ENCODE assay signal across 21 cellular contexts in the genomic region with DNA sequence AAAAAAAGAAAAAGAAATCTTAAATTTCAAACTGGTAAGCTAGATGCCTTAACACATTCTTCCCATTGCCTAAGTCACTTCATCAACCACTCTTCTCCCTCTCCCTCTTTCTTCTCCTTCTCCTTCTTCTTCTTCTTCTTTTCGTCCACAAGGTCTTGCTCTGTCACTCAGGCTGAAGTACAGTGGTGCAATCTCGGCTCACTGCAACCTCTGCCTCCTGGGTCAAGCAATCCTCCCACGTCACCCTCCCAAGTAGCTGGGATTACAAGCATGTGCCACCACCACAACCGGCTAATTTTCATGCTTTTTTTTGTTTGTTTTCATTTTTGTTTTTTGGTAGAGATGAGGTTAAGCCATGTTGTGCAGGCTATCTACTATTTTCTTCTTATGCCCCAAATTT.
"Had no signal": no experiment of that assay in that cellular context is flagged by ENCODE, and none has a peak within 500 bp of the region (broad histone marks: within the 10 kb centered on the region; RNA-seq: fewer than 3 reads in every experiment).

No MANE protein-coding gene starts in this region.

- H3K4me1 Mint-ChIP-seq: T-cell had no signal

- H3K36me3 ChIP-seq: MG63, Peyer's patch, SJCRH30 had no signal

- H3K27me3 ChIP-seq: MG63, Peyer's patch, SJCRH30 had no signal

- H3K9me3 ChIP-seq: MG63, Peyer's patch, SJCRH30 had no signal

- DNase-seq: Karpas-422, KG1, MG63, NCI-H1092 treated with DMSO at 0.1 percent for 48 hours, NCI-H1436, NCI-H187, NCI-H2029, NCI-H2081 treated with DMSO at 0.1 percent for 48 hours, NCI-H2171, NCI-H226, NCI-H446, NCI-H510A, NCI-H524 treated with DMSO at 0.1 percent for 48 hours, NCI-H69, NCI-H774, OCI-M1, PC-9, Peyer's patch, SHP77 treated with DMSO at 0.1 percent for 48 hours, SJCRH30, T-cell had no signal

- H3K4me3 ChIP-seq: MG63, PC-9, Peyer's patch, SJCRH30 had no signal

- H3K27ac ChIP-seq: PC-9, Peyer's patch, SJCRH30 had no signal

- H3K4me3 Mint-ChIP-seq: T-cell had no signal

- H3K27ac Mint-ChIP-seq: T-cell had no signal

- H3K36me3 Mint-ChIP-seq: T-cell had no signal

- H3K9me3 Mint-ChIP-seq: T-cell had no signal

- H3K4me1 ChIP-seq: Peyer's patch, SJCRH30 had no signal
